10 cellular contexts compared by ENCODE assay signal in genomic region chr2:235026649-235027557, GRCh38.
A peak's percentile ranks its signal among the peaks of the same experiment; 100 is the strongest.
DNase-seq lines count a peak whose midpoint lies in the region; ATAC-seq and TF ChIP-seq lines count a peak whose summit lies in the region.
"Had no signal": no experiment of that assay in that cellular context is flagged by ENCODE, and none has a peak within 500 bp of the region (broad histone marks: within the 10 kb centered on the region; RNA-seq: fewer than 3 reads in every experiment).

No MANE protein-coding gene starts in this region.

- H3K27ac ChIP-seq in right lobe of liver, result no peak overlapping the region

- peaks cover 0 to 10% (median 4%) of the 10 kb centered on the region in 4 donors for H3K4me1 ChIP-seq in right lobe of liver

- peak; percentile 92 to 97 (median 94) for ATAC-seq in right lobe of liver
- no peak for ATAC-seq in stimulated activated naive B cell treated with anti-CD40 and anti-IgM and Interleukin-4, amounts not matched to agents 10 μg/mL and 1 μg/mL and 100 μg/mL, for 72 hours (replicated peaks)

- DNase-seq in AG08396 (ENCODE audit: low spot score) (peak; percentile 26), NCI-H1105 treated with DMSO at 0.1 percent for 48 hours (lab: John Stamatoyannopoulos, UW) (peak; percentile 95), astrocyte of the spinal cord (ENCODE audit: low read depth, low spot score) (peak; percentile 47), right lobe of liver (peak; percentile 92 to 95 (median 92)), islet precursor cell (no peak), hepatic stellate cell (ENCODE audit: low spot score) (no peak)
- DNase-seq in effector CD4-positive, alpha-beta T cell, result no peak
- no peak for DNase-seq in stimulated activated naive B cell treated with anti-CD40 and anti-IgM and Interleukin-4, amounts not matched to agents 10 μg/mL and 1 μg/mL and 100 μg/mL, for 72 hours

- intact Hi-C loops in right lobe of liver (cut with DNase I), result no loop called here

- H3K4me1 Mint-ChIP-seq in stimulated activated naive B cell treated with anti-CD40 and anti-IgM and Interleukin-4, amounts not matched to agents 10 μg/mL and 1 μg/mL and 100 μg/mL, for 72 hours, result peaks cover 2 to 6% of the 10 kb centered on the region in 2 donors

- H3K36me3 Mint-ChIP-seq in stimulated activated naive B cell treated with anti-CD40 and anti-IgM and Interleukin-4, amounts not matched to agents 10 μg/mL and 1 μg/mL and 100 μg/mL, for 72 hours, result no peaks in the 10 kb centered on the region
- H3K36me3 Mint-ChIP-seq: memory B cell had no signal

- no peak overlapping the region for H3K4me3 Mint-ChIP-seq in stimulated activated naive B cell treated with anti-CD40 and anti-IgM and Interleukin-4, amounts not matched to agents 10 μg/mL and 1 μg/mL and 100 μg/mL, for 72 hours
- H3K4me3 Mint-ChIP-seq: memory B cell; stimulated activated naive CD8-positive, alpha-beta T cell treated with anti-CD3 and anti-CD28 coated beads, Interleukin-15, Interleukin-2, amounts not matched to agents 100 ng/mL and 50 ng/mL, for 24 hours had no signal

- H3K4me3 ChIP-seq in astrocyte of the spinal cord (ENCODE audit: low read depth, low read length) (no peak overlapping the region), right lobe of liver (no peak overlapping the region)

- H3K9me3 ChIP-seq in right lobe of liver, result no peaks in the 10 kb centered on the region

- H3K27ac Mint-ChIP-seq in stimulated activated naive B cell treated with anti-CD40 and anti-IgM and Interleukin-4, amounts not matched to agents 10 μg/mL and 1 μg/mL and 100 μg/mL, for 72 hours, result no peak overlapping the region
- H3K27ac Mint-ChIP-seq: memory B cell; stimulated activated naive CD8-positive, alpha-beta T cell treated with anti-CD3 and anti-CD28 coated beads, Interleukin-15, Interleukin-2, amounts not matched to agents 100 ng/mL and 50 ng/mL, for 24 hours had no signal

- H3K36me3 ChIP-seq in right lobe of liver, result no peaks in the 10 kb centered on the region

- TF ChIP-seq POLR2A in right lobe of liver (IDR thresholded peaks at IDR 0.05), result no peak

- 52% methylated on average over 18 of the region's 33 CpGs for WGBS in right lobe of liver (ENCODE audit: insufficient coverage, low coverage, low lambda C conversion rate, missing lambda C conversion rate)

- in situ Hi-C loops in astrocyte of the spinal cord (cut with HindIII; ENCODE audit: low sequenced_read_pairs), result no loop called here

- H3K27me3 ChIP-seq in right lobe of liver, result no peaks in the 10 kb centered on the region

- H3K9me3 Mint-ChIP-seq in stimulated activated naive B cell treated with anti-CD40 and anti-IgM and Interleukin-4, amounts not matched to agents 10 μg/mL and 1 μg/mL and 100 μg/mL, for 72 hours, result no peaks in the 10 kb centered on the region
- H3K9me3 Mint-ChIP-seq: memory B cell; stimulated activated naive CD8-positive, alpha-beta T cell treated with anti-CD3 and anti-CD28 coated beads, Interleukin-15, Interleukin-2, amounts not matched to agents 100 ng/mL and 50 ng/mL, for 24 hours had no signal

- TF ChIP-seq CTCF in astrocyte of the spinal cord (IDR thresholded peaks at IDR 0.05; ENCODE audit: low read depth, low read length), result no peak
- no peak for TF ChIP-seq CTCF in right lobe of liver (IDR thresholded peaks at IDR 0.05)

- H3K27me3 Mint-ChIP-seq in stimulated activated naive B cell treated with anti-CD40 and anti-IgM and Interleukin-4, amounts not matched to agents 10 μg/mL and 1 μg/mL and 100 μg/mL, for 72 hours, result no peaks in the 10 kb centered on the region
- H3K27me3 Mint-ChIP-seq: stimulated activated naive CD8-positive, alpha-beta T cell treated with anti-CD3 and anti-CD28 coated beads, Interleukin-15, Interleukin-2, amounts not matched to agents 100 ng/mL and 50 ng/mL, for 24 hours had no signal

Comparison
In these comparisons a context has a peak if more than half of its experiments do, and no peak if none do; other contexts are left out.
1. DNase-seq: peak in AG08396 (single experiment), NCI-H1105 treated with DMSO at 0.1 percent for 48 hours (single experiment), astrocyte of the spinal cord (single experiment) and right lobe of liver (3 of 3); none in islet precursor cell (single experiment), hepatic stellate cell (single experiment), effector CD4-positive, alpha-beta T cell (single experiment) and stimulated activated naive B cell treated with anti-CD40 and anti-IgM and Interleukin-4, amounts not matched to agents 10 μg/mL and 1 μg/mL and 100 μg/mL, for 72 hours (single experiment).
2. ATAC-seq: peak in right lobe of liver (4 of 4); none in stimulated activated naive B cell treated with anti-CD40 and anti-IgM and Interleukin-4, amounts not matched to agents 10 μg/mL and 1 μg/mL and 100 μg/mL, for 72 hours (0 of 2).